In the genomic region with DNA sequence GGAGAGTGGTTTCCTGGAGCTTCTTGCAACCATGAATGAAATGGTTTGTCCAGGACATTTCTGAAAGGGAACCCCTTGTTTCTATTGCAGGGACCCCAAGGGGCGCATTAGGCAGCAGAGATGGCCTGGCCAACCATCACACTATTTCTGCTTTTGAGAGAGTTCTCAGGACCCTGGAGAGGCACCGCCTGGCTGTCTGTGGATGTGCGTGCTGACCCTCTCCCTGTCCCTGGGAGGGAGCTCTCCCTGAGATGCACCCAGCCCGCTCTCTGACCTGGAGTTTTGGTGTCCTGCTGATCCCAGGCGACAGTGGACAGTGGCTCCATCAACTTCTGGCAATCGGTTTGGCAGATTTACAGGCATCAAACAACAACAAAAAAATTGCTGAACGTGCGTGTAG, we compare ENCODE assay signal across 29 cellular contexts. TPM values are rescaled to one million over a fixed set of nuclear protein-coding genes. Genes with fewer than 3 reads are reported as not detected.
DNase-seq lines count a peak whose midpoint lies in the region; ATAC-seq, FAIRE-seq and TF ChIP-seq lines count a peak whose summit lies in the region.
"Had no signal": no experiment of that assay in that cellular context is flagged by ENCODE, and none has a peak within 500 bp of the region (broad histone marks: within the 10 kb centered on the region; RNA-seq: fewer than 3 reads in every experiment).

No MANE protein-coding gene starts in this region.

- no peak overlapping the region for H2AFZ ChIP-seq in trophoblast cell (ENCODE audit: insufficient read depth, low read length, poor library complexity)

- no peak overlapping the region for H2AK5ac ChIP-seq in trophoblast cell (ENCODE audit: low read length)

- H3K4me3 ChIP-seq in A549: no peak overlapping the region
- no peak overlapping the region for H3K4me3 ChIP-seq in endodermal cell (ENCODE audit: low read length)
- H3K4me3 ChIP-seq in trophoblast cell (ENCODE audit: low read depth, low read length): no peak overlapping the region
- H3K4me3 ChIP-seq: BLaER1 treated with 17β-estradiol and CSF1 and Interleukin-3, amounts not matched to agents 10 nM and 100 nM; HAP-1 had no signal

- no peak for TF ChIP-seq CTCF in A549 (IDR thresholded peaks at IDR 0.05)
- no peak for TF ChIP-seq CTCF in endodermal cell (conservative IDR thresholded peaks at IDR 0.05)
- TF ChIP-seq CTCF in nephron progenitor cell (IDR thresholded peaks at IDR 0.05): no peak

- H2BK12ac ChIP-seq in trophoblast cell (ENCODE audit: low read length): no peak overlapping the region

- TF ChIP-seq RAD21 in A549 (conservative IDR thresholded peaks at IDR 0.05 in 1 of 2, IDR thresholded peaks at IDR 0.05 in 1 of 2): no peak

- H3K4me1 Mint-ChIP-seq in endodermal cell (no peaks in the 10 kb centered on the region), nephron progenitor cell (no peaks in the 10 kb centered on the region)
- H3K4me1 Mint-ChIP-seq: CD8-positive, alpha-beta memory T cell had no signal

- H3K36me3 Mint-ChIP-seq in endodermal cell (ENCODE audit: low read depth) (no peaks in the 10 kb centered on the region), nephron progenitor cell (ENCODE audit: low read depth) (no peaks in the 10 kb centered on the region)
- H3K36me3 Mint-ChIP-seq: CD14-positive monocyte; CD8-positive, alpha-beta memory T cell had no signal

- no peak for TF ChIP-seq POLR2A in A549 (IDR thresholded peaks at IDR 0.05; ENCODE audit: low read length)

- 37% methylated on average over 8 of the region's 8 CpGs for WGBS in A549 (ENCODE audit: missing lambda C conversion rate)
- 85 to 86% methylated on average over 8 of the region's 8 CpGs for WGBS in endodermal cell (ENCODE audit: insufficient coverage in 1 of 2, insufficient read length in 1 of 2), 2 experiments
- no CpG with 5 or more reads among the region's 8 CpGs for WGBS in trophoblast cell (ENCODE audit: extremely low coverage, insufficient coverage, insufficient read length)

- H3K4me2 ChIP-seq in A549 (no peak overlapping the region), trophoblast cell (ENCODE audit: low read length) (no peak overlapping the region)
- H3K4me2 ChIP-seq: BLaER1 treated with 17β-estradiol and CSF1 and Interleukin-3, amounts not matched to agents 10 nM and 100 nM had no signal

- CTCF ChIA-PET in A549 (lab: Yijun Ruan, JAX): interaction anchor here (0.7 to 2.1 kb wide), 3 partner anchors 25 to 178 kb away, joined by 3 to 8 read pairs (median 3); no protein-coding TSS in a partner anchor

- H2BK5ac ChIP-seq in trophoblast cell (ENCODE audit: low read depth, low read length, poor library complexity): no peak overlapping the region

- H3K27ac Mint-ChIP-seq in endodermal cell (no peak overlapping the region), nephron progenitor cell (peak overlapping the region; percentile 45)
- H3K27ac Mint-ChIP-seq: CD14-positive monocyte; CD4-positive, alpha-beta T cell; CD8-positive, alpha-beta memory T cell; HFFc6 had no signal

- no peak overlapping the region for H4K12ac ChIP-seq in trophoblast cell (ENCODE audit: low read depth, low read length)

- H3K27me3 ChIP-seq in endodermal cell (ENCODE audit: control insufficient read depth, insufficient read depth, low read length, poor library complexity, severe bottlenecking): peaks cover 45% of the 10 kb centered on the region
- no peaks in the 10 kb centered on the region for H3K27me3 ChIP-seq in trophoblast cell (ENCODE audit: insufficient read depth, low read length)
- H3K27me3 ChIP-seq: BE2C; BLaER1 treated with 17β-estradiol and CSF1 and Interleukin-3, amounts not matched to agents 10 nM and 100 nM had no signal

- TF ChIP-seq EP300 in A549 (IDR thresholded peaks at IDR 0.05): no peak

- H4K91ac ChIP-seq in trophoblast cell (ENCODE audit: low read depth, low read length): no peak overlapping the region

- H3K9ac ChIP-seq in endodermal cell (ENCODE audit: extremely low read depth, low read length, poor library complexity, severe bottlenecking) (no peak overlapping the region), trophoblast cell (ENCODE audit: low read length) (no peak overlapping the region)
- H3K9ac ChIP-seq: BLaER1 treated with 17β-estradiol and CSF1 and Interleukin-3, amounts not matched to agents 10 nM and 100 nM had no signal

- no peak overlapping the region for H2BK120ac ChIP-seq in trophoblast cell (ENCODE audit: insufficient read depth, low read length, poor library complexity)

- H3K27me3 Mint-ChIP-seq in endodermal cell (ENCODE audit: insufficient read depth): peaks cover 45% of the 10 kb centered on the region
- H3K27me3 Mint-ChIP-seq in nephron progenitor cell (ENCODE audit: low read depth, poor library complexity): peaks cover 66% of the 10 kb centered on the region

- no peak overlapping the region for H3K4ac ChIP-seq in trophoblast cell (ENCODE audit: low read depth, low read length)

- H3K9me3 Mint-ChIP-seq in endodermal cell (no peaks in the 10 kb centered on the region), nephron progenitor cell (peaks cover 2% of the 10 kb centered on the region)
- H3K9me3 Mint-ChIP-seq: CD4-positive, alpha-beta T cell; HFFc6 had no signal

- ATAC-seq in A549: no peak

- no peak overlapping the region for H3K23ac ChIP-seq in trophoblast cell (ENCODE audit: low read length)

- H3K4me1 ChIP-seq in A549 (no peaks in the 10 kb centered on the region), endodermal cell (ENCODE audit: control insufficient read depth, insufficient read depth, low read length) (no peaks in the 10 kb centered on the region), trophoblast cell (ENCODE audit: control insufficient read depth in 1 of 2, insufficient read depth in 2 of 2, low read length in 2 of 2) (no peaks in the 10 kb centered on the region)
- H3K4me1 ChIP-seq: BE2C, HAP-1 had no signal

- intact Hi-C loops in posterior vena cava (cut with DNase I): no loop called here

- no peak for FAIRE-seq in A549 (lab: Jason Lieb, UNC)
- FAIRE-seq: A204.1, D721Med, GM12891, GM18507, H54 had no signal

- H3K27ac ChIP-seq in A549 (no peak overlapping the region), endodermal cell (ENCODE audit: low read depth, low read length) (no peak overlapping the region), trophoblast cell (ENCODE audit: low read depth, low read length) (no peak overlapping the region)
- H3K27ac ChIP-seq: 22Rv1; BLaER1 treated with 17β-estradiol and CSF1 and Interleukin-3, amounts not matched to agents 10 nM and 100 nM had no signal

- H3K4me3 Mint-ChIP-seq in endodermal cell: no peak overlapping the region
- no peak overlapping the region for H3K4me3 Mint-ChIP-seq in nephron progenitor cell
- H3K4me3 Mint-ChIP-seq: CD14-positive monocyte; CD4-positive, alpha-beta T cell; CD8-positive, alpha-beta memory T cell; HFFc6 had no signal

- H3K36me3 ChIP-seq in endodermal cell (ENCODE audit: control insufficient read depth, insufficient read depth, low read length) (no peaks in the 10 kb centered on the region), trophoblast cell (ENCODE audit: control insufficient read depth in 1 of 2, insufficient read depth in 2 of 2, low read length in 2 of 2) (no peaks in the 10 kb centered on the region)
- H3K36me3 ChIP-seq: BE2C; BLaER1 treated with 17β-estradiol and CSF1 and Interleukin-3, amounts not matched to agents 10 nM and 100 nM; HAP-1 had no signal

- no peak overlapping the region for H3K18ac ChIP-seq in trophoblast cell (ENCODE audit: low read length)

- no peak for DNase-seq in A549 (ENCODE audit: low read depth in 1 of 2, low spot score in 1 of 2)
- DNase-seq in endodermal cell: peak; percentile 58
- no peak for DNase-seq in nephron progenitor cell
- DNase-seq in posterior vena cava (ENCODE audit: low spot score): peak; percentile 50
- DNase-seq in kidney glomerular epithelial cell (lab: John Stamatoyannopoulos, UW): no peak
- DNase-seq in NCI-H1930 (lab: John Stamatoyannopoulos, UW): no peak
- DNase-seq in occipital lobe (lab: John Stamatoyannopoulos, UW): no peak
- no peak for DNase-seq in trophoblast cell
- DNase-seq: ACHN; AML-193; BE2C; CD4-positive, alpha-beta T cell; CD8-positive, alpha-beta memory T cell; DMS 273 treated with DMSO at 0.1 percent for 48 hours; DMS53; DMS79 treated with DMSO at 0.1 percent for 48 hours; GF-D8; GOT3; HFFc6 had no signal

- H3K14ac ChIP-seq in trophoblast cell (ENCODE audit: low read length): no peak overlapping the region

- no peaks in the 10 kb centered on the region for H3K79me1 ChIP-seq in trophoblast cell (ENCODE audit: low read length)

- H3K9me3 ChIP-seq in A549 (peaks cover under 1% of the 10 kb centered on the region; the same call in 2 of the 3 replicates), endodermal cell (ENCODE audit: control insufficient read depth, low read length) (no peaks in the 10 kb centered on the region), trophoblast cell (ENCODE audit: insufficient read depth, low read depth, low read length) (peaks cover 4% of the 10 kb centered on the region)
- H3K9me3 ChIP-seq: BE2C, HAP-1 had no signal

- POLR2A ChIA-PET in A549 (lab: Yijun Ruan, JAX): no interaction called here

- no peaks in the 10 kb centered on the region for H3K79me2 ChIP-seq in trophoblast cell (ENCODE audit: control insufficient read depth, insufficient read depth, low read length, poor library complexity)

- no peak overlapping the region for H4K8ac ChIP-seq in trophoblast cell (ENCODE audit: low read depth, low read length)

TF ChIP-seq in A549, 52 proteins besides CTCF, POLR2A, EP300 and RAD21:
- TF ChIP-seq MAFK (IDR thresholded peaks at IDR 0.05; ENCODE audit: partially characterized antibody) (peak; percentile 57), TP53 (CRISPR knock-in tag; IDR thresholded peaks at IDR 0.05) (no peak)
TF ChIP-seq in A549: peak in this region for 1.

RNA-seq across cellular contexts. Expression of gene SLC22A11, which starts 45.0 kb away (rescaled TPM):
- 0.19 and 0.23 TPM in 2 replicates for polyA plus RNA-seq in A549 (2011; rRNA removed)
- polyA plus RNA-seq in A549 (2012; cell fraction: cytosol; rRNA removed): 0.05 and 0.09 TPM in 2 replicates
- polyA plus RNA-seq in A549 (2012; cell fraction: nucleus; rRNA removed): 0.24 and 0.42 TPM in 2 replicates
- polyA plus RNA-seq in A549 (2017; fragmentation: RNase III; extraction: RNeasy Plus Mini Kit Qiagen cat#74134 plus additional on column Dnase treatment): 0.07 to 0.17 TPM (median 0.16 TPM) in 3 replicates
- 0.19 and 0.25 TPM in 2 replicates for polyA minus RNA-seq in A549 (2011; rRNA and poly(A)+ RNA removed)
- not detected for total RNA-seq in endodermal cell
- not detected for polyA plus RNA-seq in endodermal cell (2013, experiment 1 of 2)
- not detected for polyA plus RNA-seq in endodermal cell (2013, experiment 2 of 2)
- total RNA-seq in posterior vena cava: under 1 TPM; 0.28 to 0.29 TPM
- total RNA-seq in occipital lobe: not detected
- 50.0 and 52.1 TPM in 2 replicates for polyA plus RNA-seq in trophoblast cell (2013)
- total RNA-seq: CD4-positive, alpha-beta T cell; CD8-positive, alpha-beta memory T cell; Daoy; HFFc6 had no signal
- polyA plus RNA-seq: CD14-positive monocyte; CD8-positive, alpha-beta memory T cell had no signal

Comparison
In these comparisons a context has a peak if more than half of its experiments do, and no peak if none do; other contexts are left out.
1. DNase-seq: peak in endodermal cell (single experiment) and posterior vena cava (single experiment); none in A549 (0 of 2), nephron progenitor cell (single experiment), kidney glomerular epithelial cell (single experiment), NCI-H1930 (0 of 2), occipital lobe (single experiment) and trophoblast cell (0 of 2).